ENCODE assay signal across 8 cellular contexts in genomic region chr11:114400222-114400973, GRCh38. TPM values are rescaled to one million over a fixed set of nuclear protein-coding genes. Genes with fewer than 3 reads are reported as not detected.
DNase-seq lines count a peak whose midpoint lies in the region; ATAC-seq and TF ChIP-seq lines count a peak whose summit lies in the region.

Gene C11orf71, minus strand, starts transcription at chr11:114400511. Its CDS starts 180 bp downstream, at chr11:114400331.
Gene RBM7, plus strand, starts transcription at chr11:114400666. Its CDS starts 6 bp downstream, at chr11:114400672.

- H3K4me1 ChIP-seq in SK-N-SH (ENCODE audit: control insufficient read depth in 1 of 2, insufficient read depth in 2 of 2, low read depth in 1 of 2, low read length in 1 of 2) = peaks cover 7 to 30% of the 10 kb centered on the region in 2 experiments; a peak in 3 of 4 replicates
- H3K4me1 ChIP-seq in osteoblast (ENCODE audit: insufficient read depth, low read length) = peaks cover 42% of the 10 kb centered on the region
- H3K4me1 ChIP-seq in thoracic aorta (ENCODE audit: control insufficient read depth in 1 of 2, low read depth in 2 of 2) = peaks cover 42 to 52% of the 10 kb centered on the region in 2 donors

- H2AFZ ChIP-seq in SK-N-SH (ENCODE audit: low read depth) = peak within 1 kb of the TSS; percentile 53
- peak within 1 kb of the TSS; percentile 88 for H2AFZ ChIP-seq in osteoblast (ENCODE audit: low read length)

- peak within 1 kb of the TSS; percentile 99 for H3K27ac Mint-ChIP-seq in activated naive CD8-positive, alpha-beta T cell
- peak within 1 kb of the TSS; percentile 99 for H3K27ac Mint-ChIP-seq in glutamatergic neuron (ENCODE audit: unreplicated experiment)

- DNase-seq in GM10248 (ENCODE audit: extremely low spot score) = peak; percentile 95
- peak; percentile 80 for DNase-seq in NCI-H1048 (lab: John Stamatoyannopoulos, UW)
- peak; percentile 93 for DNase-seq in SK-N-SH
- DNase-seq in glutamatergic neuron = peak; percentile 98
- peak; percentile 94 for DNase-seq in osteoblast (ENCODE audit: insufficient read length, low spot score, missing footprints)
- DNase-seq in thoracic aorta (ENCODE audit: low spot score) = peak; percentile 91

- H3K4me3 ChIP-seq in SK-N-SH (ENCODE audit: low read depth in 2 of 2, low read length in 1 of 2) = peak within 1 kb of the TSS; percentile 93 to 95
- H3K4me3 ChIP-seq in osteoblast (ENCODE audit: insufficient read depth, low read length) = peak within 1 kb of the TSS; percentile 84
- H3K4me3 ChIP-seq in thoracic aorta = peak within 1 kb of the TSS; percentile 98

- H3K36me3 ChIP-seq in SK-N-SH (replicated peaks in 1 of 2; ENCODE audit: control insufficient read depth in 1 of 2, insufficient read depth in 2 of 2, low read length in 1 of 2) (peaks cover 24 to 28% of the 10 kb centered on the region in 2 experiments), osteoblast (ENCODE audit: insufficient read depth, low read length) (peaks cover 29% of the 10 kb centered on the region), thoracic aorta (peaks cover 6% of the 10 kb centered on the region)

- peak; percentile 98 for ATAC-seq in HG02571 (IDR thresholded peaks at IDR 0.05; ENCODE audit: unreplicated experiment)
- peak; percentile 95 for ATAC-seq in thoracic aorta (ENCODE audit: insufficient number of reproducible peaks, low FRiP score, low read depth)

- TF ChIP-seq EP300 in SK-N-SH (IDR thresholded peaks at IDR 0.05; ENCODE audit: borderline replicate concordance in 1 of 2, low read depth in 1 of 2, low read length in 1 of 2) = no peak

- peak within 1 kb of the TSS; percentile 79 for H3K4me2 ChIP-seq in SK-N-SH
- H3K4me2 ChIP-seq in osteoblast (ENCODE audit: insufficient read depth, low read length) = peak within 1 kb of the TSS; percentile 91

- no peaks in the 10 kb centered on the region for H3K9me2 ChIP-seq in SK-N-SH

- H3K79me2 ChIP-seq in SK-N-SH (ENCODE audit: insufficient read depth) (peaks cover 73% of the 10 kb centered on the region), osteoblast (ENCODE audit: insufficient read depth, low read length) (peaks cover 64% of the 10 kb centered on the region)

- POLR2A ChIA-PET in GM10248 (lab: Yijun Ruan, JAX) (no interaction called here), SK-N-SH (lab: Yijun Ruan, JAX) (no interaction called here)

- H3K27ac ChIP-seq in SK-N-SH (ENCODE audit: low read depth in 2 of 2, low read length in 1 of 2) = peak within 1 kb of the TSS; percentile 97 to 98
- H3K27ac ChIP-seq in osteoblast (ENCODE audit: low read depth, low read length) = peak within 1 kb of the TSS; percentile 98
- H3K27ac ChIP-seq in thoracic aorta = peak within 1 kb of the TSS; percentile 98 to 99

- TF ChIP-seq RAD21 in SK-N-SH (IDR thresholded peaks at IDR 0.05; ENCODE audit: low read length) = no peak

- peaks cover 4% of the 10 kb centered on the region; the same call in 1 of the 2 replicates for H4K20me1 ChIP-seq in SK-N-SH (ENCODE audit: insufficient read depth)
- peaks cover 2% of the 10 kb centered on the region for H4K20me1 ChIP-seq in osteoblast (ENCODE audit: insufficient read depth, low read length)

- peak within 1 kb of the TSS; percentile 98 for H3K9ac ChIP-seq in SK-N-SH

- WGBS in SK-N-SH (ENCODE audit: low lambda C conversion rate) = 2% methylated on average over 31 of the region's 69 CpGs

- H3K27me3 ChIP-seq in SK-N-SH (ENCODE audit: insufficient read depth) (no peaks in the 10 kb centered on the region), osteoblast (ENCODE audit: insufficient read depth, low read length) (no peaks in the 10 kb centered on the region), thoracic aorta (replicated peaks; ENCODE audit: insufficient read depth) (no peaks in the 10 kb centered on the region)

- no peaks in the 10 kb centered on the region for H3K9me3 Mint-ChIP-seq in activated naive CD8-positive, alpha-beta T cell (ENCODE audit: low read depth)
- H3K9me3 Mint-ChIP-seq in glutamatergic neuron (ENCODE audit: unreplicated experiment) = peaks cover 4% of the 10 kb centered on the region

- H3K36me3 Mint-ChIP-seq in activated naive CD8-positive, alpha-beta T cell = peaks cover 13% of the 10 kb centered on the region
- H3K36me3 Mint-ChIP-seq in glutamatergic neuron (ENCODE audit: unreplicated experiment) = peaks cover 5% of the 10 kb centered on the region

- TF ChIP-seq CTCF in GM10248 (IDR thresholded peaks at IDR 0.05; ENCODE audit: control extremely low read depth, extremely low read depth, low read depth, missing control alignments) (peak; percentile 14), SK-N-SH (IDR thresholded peaks at IDR 0.05) (0 out of 2 replicates have a peak, but pooled peaks have one; percentile 21), glutamatergic neuron (IDR thresholded peaks at IDR 0.05; ENCODE audit: partially characterized antibody, unreplicated experiment) (no peak), osteoblast (IDR thresholded peaks at IDR 0.05; ENCODE audit: extremely low read depth, low read depth, low read length) (no peak), thoracic aorta (IDR thresholded peaks at IDR 0.05) (peak; percentile 5)

- H3K9me3 ChIP-seq in SK-N-SH = no peaks in the 10 kb centered on the region
- no peaks in the 10 kb centered on the region for H3K9me3 ChIP-seq in osteoblast (ENCODE audit: low read depth, low read length)
- H3K9me3 ChIP-seq in thoracic aorta = no peaks in the 10 kb centered on the region

- peak within 1 kb of the TSS; percentile 97 for H3K4me3 Mint-ChIP-seq in activated naive CD8-positive, alpha-beta T cell
- peak within 1 kb of the TSS; percentile 99 for H3K4me3 Mint-ChIP-seq in glutamatergic neuron (ENCODE audit: unreplicated experiment)

- H3K27me3 Mint-ChIP-seq in activated naive CD8-positive, alpha-beta T cell = no peaks in the 10 kb centered on the region
- peaks cover 12% of the 10 kb centered on the region for H3K27me3 Mint-ChIP-seq in glutamatergic neuron (ENCODE audit: unreplicated experiment)

- peaks cover 59% of the 10 kb centered on the region for H3K4me1 Mint-ChIP-seq in activated naive CD8-positive, alpha-beta T cell (ENCODE audit: low read depth)
- H3K4me1 Mint-ChIP-seq in glutamatergic neuron (ENCODE audit: low read depth, unreplicated experiment) = peaks cover 9% of the 10 kb centered on the region

- peaks cover 9% of the 10 kb centered on the region for H3F3A ChIP-seq in SK-N-SH (replicated peaks; ENCODE audit: insufficient read depth)

- CTCF ChIA-PET in GM10248 (lab: Yijun Ruan, JAX) (interaction anchor here (1.4 kb wide), 1 partner anchor 17 kb away, joined by 3 read pairs; no protein-coding TSS in a partner anchor), SK-N-SH (lab: Yijun Ruan, JAX) (no interaction called here)

TF ChIP-seq in SK-N-SH, 30 proteins besides CTCF, POLR2A, EP300 and RAD21 (continues in another document):
- 0 out of 2 replicates have a peak, but pooled peaks have one; percentile 40 for TF ChIP-seq TEAD4 (IDR thresholded peaks at IDR 0.05; ENCODE audit: borderline replicate concordance, insufficient read depth)
- TF ChIP-seq RFX5 (IDR thresholded peaks at IDR 0.05; ENCODE audit: low read length) = no peak
- TF ChIP-seq RXRA (IDR thresholded peaks at IDR 0.05; ENCODE audit: borderline replicate concordance, low read depth) = peak; percentile 64; the same call in 1 of the 2 replicates
- peak; percentile 72 for TF ChIP-seq FOSL2 (IDR thresholded peaks at IDR 0.05; ENCODE audit: borderline replicate concordance, low read depth)
- peak; percentile 98 for TF ChIP-seq NRF1 (IDR thresholded peaks at IDR 0.05; ENCODE audit: low read depth, low read length)
- TF ChIP-seq RCOR1 (IDR thresholded peaks at IDR 0.05; ENCODE audit: low read length) = no peak
- TF ChIP-seq FOXM1 (IDR thresholded peaks at IDR 0.05; ENCODE audit: low read depth) = no peak
- TF ChIP-seq FOXJ3 (CRISPR knock-in tag; IDR thresholded peaks at IDR 0.05) = no peak
- peak; percentile 68 for TF ChIP-seq JUND (IDR thresholded peaks at IDR 0.05)
- TF ChIP-seq POLR2AphosphoS5 (IDR thresholded peaks at IDR 0.05; ENCODE audit: low read depth, low read length) = peak; percentile 93
- no peak for TF ChIP-seq SIN3A (IDR thresholded peaks at IDR 0.05; ENCODE audit: borderline replicate concordance, low read depth, low read length)
- no peak for TF ChIP-seq ZBTB33 (IDR thresholded peaks at IDR 0.05; ENCODE audit: borderline replicate concordance, low read depth)
- no peak for TF ChIP-seq IRF3 (IDR thresholded peaks at IDR 0.05; ENCODE audit: low read depth, low read length)

RNA-seq across cellular contexts. Expression of gene C11orf71, which starts in this region (rescaled TPM):
- 7.8 and 8.4 TPM in 2 replicates for polyA plus RNA-seq in SK-N-SH (2012; rRNA removed)
- polyA plus RNA-seq in SK-N-SH (2012; cell fraction: cytosol; rRNA removed) = 6.1 and 6.3 TPM in 2 replicates
- polyA plus RNA-seq in SK-N-SH (2012; cell fraction: nucleus; rRNA removed) = 10.5 and 20.8 TPM in 2 replicates
- total RNA-seq in glutamatergic neuron (ENCODE audit: unreplicated experiment) (10.6 TPM), osteoblast (3.3 and 4.7 TPM in 2 replicates), thoracic aorta (1 to 10 TPM; 2.9 to 4.1 TPM)

RNA-seq across cellular contexts. Expression of gene RBM7, which starts in this region (rescaled TPM):
- polyA plus RNA-seq in SK-N-SH (2012; rRNA removed) = 19.5 and 22.4 TPM in 2 replicates
- polyA plus RNA-seq in SK-N-SH (2012; cell fraction: cytosol; rRNA removed) = 22.3 and 25.0 TPM in 2 replicates
- 5.0 and 14.9 TPM in 2 replicates for polyA plus RNA-seq in SK-N-SH (2012; cell fraction: nucleus; rRNA removed)
- total RNA-seq in glutamatergic neuron (ENCODE audit: unreplicated experiment) = 37.3 TPM
- total RNA-seq in osteoblast = 37.7 and 38.0 TPM in 2 replicates
- 10 to 100 TPM; 10.0 to 39.4 TPM for total RNA-seq in thoracic aorta

Comparison
In these comparisons a context has a peak if more than half of its experiments do, and no peak if none do; other contexts are left out.
1. Peak in every context shown above with its lines: DNase-seq, ATAC-seq, H3K4me3 ChIP-seq and H3K27ac ChIP-seq.
2. CTCF ChIP-seq: peak in GM10248 (single experiment), SK-N-SH (single experiment) and thoracic aorta (single experiment); none in glutamatergic neuron (single experiment) and osteoblast (single experiment).